ENCODE assay signal across 8 cellular contexts in the genomic region with DNA sequence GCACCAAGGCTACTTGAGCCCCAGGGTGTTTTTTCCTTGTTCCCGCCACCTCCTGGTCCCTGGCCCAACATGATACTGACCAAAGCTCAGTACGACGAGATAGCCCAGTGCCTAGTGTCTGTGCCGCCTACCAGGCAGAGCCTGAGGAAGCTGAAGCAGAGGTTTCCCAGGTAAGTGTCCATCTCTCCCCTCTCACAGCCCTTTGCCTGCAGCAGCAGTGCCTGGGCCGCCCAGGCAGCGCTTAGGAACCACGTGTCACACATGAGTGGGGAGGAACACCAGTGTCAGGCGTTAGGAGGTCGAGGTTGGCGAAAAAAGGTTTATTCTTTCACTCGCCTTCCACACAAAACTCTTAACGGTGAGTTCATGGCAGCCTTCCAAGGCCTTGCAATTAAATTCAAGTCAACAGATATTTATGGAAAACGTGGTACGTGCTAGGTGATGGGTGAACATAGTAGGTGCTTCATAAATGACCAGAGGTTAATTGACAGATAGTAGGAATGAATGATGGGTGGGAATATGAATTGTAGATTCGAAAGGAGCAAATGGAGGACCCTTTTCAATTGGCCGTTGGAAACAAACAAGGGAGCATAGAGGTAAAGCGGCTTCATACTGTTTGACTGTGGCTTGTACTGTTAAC. TPM values are rescaled to one million over a fixed set of nuclear protein-coding genes. Genes with fewer than 3 reads are reported as not detected.
A peak's percentile ranks its signal among the peaks of the same experiment; 100 is the strongest.
DNase-seq lines count a peak whose midpoint lies in the region; ATAC-seq and TF ChIP-seq lines count a peak whose summit lies in the region.

No MANE protein-coding gene starts in this region.

- H3K36me3 Mint-ChIP-seq in central memory CD8-positive, alpha-beta T cell (ENCODE audit: insufficient read depth): peaks cover 11% of the 10 kb centered on the region

- peaks cover 16% of the 10 kb centered on the region for H3K4me1 Mint-ChIP-seq in central memory CD8-positive, alpha-beta T cell

- POLR2A ChIA-PET in Panc1 (lab: Charles Lee): no interaction called here

- CTCF ChIA-PET in Panc1 (lab: Charles Lee): interaction anchor here (0.9 kb wide), 1 partner anchor 24 kb away, joined by 6 read pairs; no protein-coding TSS in a partner anchor

- H3K27me3 ChIP-seq in Panc1 (ENCODE audit: control insufficient read depth, insufficient read depth, low read length) (no peaks in the 10 kb centered on the region), lung (ENCODE audit: control insufficient read depth, insufficient read depth) (no peaks in the 10 kb centered on the region), stomach (no peaks in the 10 kb centered on the region)

- intact Hi-C loops in Panc1 (cut with micrococcal nuclease; ENCODE audit: unreplicated experiment): no loop called here
- intact Hi-C loops in stomach (cut with DNase I; ENCODE audit: low total_unique reads): no loop called here

- H3K4me3 ChIP-seq in Panc1 (ENCODE audit: low read depth in 2 of 2, low read length in 2 of 2) (peak overlapping the region; percentile 67 to 88), lung (peak overlapping the region; percentile 76), stomach (peak overlapping the region; percentile 70 to 80 (median 77))

- DNase-seq in NOMO-1 treated with DMSO at 0.1 percent for 48 hours (lab: John Stamatoyannopoulos, UW; ENCODE audit: unreplicated experiment) (peak; percentile 26), NOMO-1 treated with dmso at 0.1 percent for 144 hours (lab: John Stamatoyannopoulos, UW; ENCODE audit: unreplicated experiment) (no peak), Panc1 (ENCODE audit: low read depth, low spot score) (no peak), lung (ENCODE audit: low spot score) (no peak), stomach (peak; percentile 27), NCI-H2171 (lab: John Stamatoyannopoulos, UW) (no peak)
- no peak for DNase-seq in central memory CD8-positive, alpha-beta T cell (ENCODE audit: low spot score in 2 of 2)

- 51 to 52% methylated on average over 17 of the region's 17 CpGs for WGBS in lung, 2 donors
- WGBS in stomach, 5 donors: 37 to 45% (median 39%) methylated on average over 16 to 17 of the region's 17 CpGs

- in situ Hi-C loops in Panc1 (cut with HindIII; ENCODE audit: low pct_unique_long_range_greater_than_20kb, low sequenced_read_pairs): no loop called here

- TF ChIP-seq POLR2A in stomach (IDR thresholded peaks at IDR 0.05): no peak

- peak; percentile 32 for ATAC-seq in HG02798 (IDR thresholded peaks at IDR 0.05; ENCODE audit: poor library complexity, unreplicated experiment)
- peak; percentile 71 for ATAC-seq in Panc1
- ATAC-seq in central memory CD8-positive, alpha-beta T cell (replicated peaks; ENCODE audit: extremely low read depth, poor library complexity, severe bottlenecking): peak; percentile 15
- ATAC-seq in lung (ENCODE audit: insufficient read depth, low FRiP score): peak; percentile 35

- H3K4me3 Mint-ChIP-seq in central memory CD8-positive, alpha-beta T cell: peak overlapping the region; percentile 87

- no TSS peak for BruUV-seq in Panc1 (replicated peaks; lab: Mats Ljungman, UMichigan)

- peak overlapping the region; percentile 86 for H3K27ac Mint-ChIP-seq in central memory CD8-positive, alpha-beta T cell (ENCODE audit: low read depth)

- H3K36me3 ChIP-seq in Panc1 (ENCODE audit: control insufficient read depth, insufficient read depth, low read length) (no peaks in the 10 kb centered on the region), lung (ENCODE audit: control insufficient read depth in 2 of 2, insufficient read depth in 2 of 2, low read length in 2 of 2) (no peaks in the 10 kb centered on the region), stomach (no peaks in the 10 kb centered on the region)

- no peak for TF ChIP-seq EP300 in stomach (IDR thresholded peaks at IDR 0.05)

- no peaks in the 10 kb centered on the region for H3K27me3 Mint-ChIP-seq in central memory CD8-positive, alpha-beta T cell

- H3K4me1 ChIP-seq in Panc1 (ENCODE audit: control insufficient read depth, insufficient read depth, low read length) (peaks cover 16% of the 10 kb centered on the region), lung (ENCODE audit: control insufficient read depth in 2 of 2, insufficient read depth in 2 of 2, low read length in 2 of 2) (peaks cover 0 to 9% of the 10 kb centered on the region in 2 donors), stomach (peaks cover 0 to 30% (median 18%) of the 10 kb centered on the region in 4 donors)

- H3K27ac ChIP-seq in Panc1 (ENCODE audit: low read length) (peak overlapping the region; percentile 95), lung (ENCODE audit: low read depth in 1 of 2, low read length in 1 of 2) (peak overlapping the region; percentile 39 to 80), stomach (peak overlapping the region; percentile 72 to 90 (median 86))

- H3K9me3 ChIP-seq in Panc1 (ENCODE audit: control insufficient read depth, insufficient read depth, low read depth, low read length) (no peaks in the 10 kb centered on the region), lung (ENCODE audit: control insufficient read depth in 2 of 2, insufficient read depth in 1 of 2, low read length in 1 of 2) (no peaks in the 10 kb centered on the region), stomach (no peaks in the 10 kb centered on the region)

- TF ChIP-seq CTCF in Panc1 (IDR thresholded peaks at IDR 0.05) (no peak), lung (IDR thresholded peaks at IDR 0.05; ENCODE audit: control extremely low read depth, extremely low read depth) (no peak), stomach (IDR thresholded peaks at IDR 0.05) (no peak)

- H3K9me3 Mint-ChIP-seq in central memory CD8-positive, alpha-beta T cell: no peaks in the 10 kb centered on the region

RNA-seq across cellular contexts. Expression of gene CDIN1, which starts 0.5 kb away (rescaled TPM):
- total RNA-seq in Panc1 (2021; ENCODE audit: unreplicated experiment): 30.2 TPM
- 13.8 TPM for polyA plus RNA-seq in Panc1 (2012; ENCODE audit: insufficient read length)
- 1 to 10 TPM; 6.9 to 7.4 TPM for total RNA-seq in lung
- 1 to 10 TPM; 1.6 to 2.0 TPM for polyA plus RNA-seq in lung
- total RNA-seq in stomach: 10 to 100 TPM in 2 of 5 donors, 1 to 10 TPM in 3; 4.1 to 47.8 (median 9.7) TPM
- polyA plus RNA-seq in stomach: 1 to 10 TPM; 2.1 to 6.3 (median 4.0) TPM

Comparison
In these comparisons a context has a peak if more than half of its experiments do, and no peak if none do; other contexts are left out.
1. DNase-seq: peak in NOMO-1 treated with DMSO at 0.1 percent for 48 hours (single experiment) and stomach (single experiment); none in NOMO-1 treated with dmso at 0.1 percent for 144 hours (single experiment), Panc1 (single experiment), central memory CD8-positive, alpha-beta T cell (0 of 2), lung (single experiment) and NCI-H2171 (single experiment).
2. ATAC-seq: peak in every context shown above with its lines; median percentile 71 in Panc1; 35 in lung; 32 in HG02798; 15 in central memory CD8-positive, alpha-beta T cell.
3. Peak in every context shown above with its lines, with median percentiles within 50 percentile points of each other: H3K27ac ChIP-seq and H3K4me3 ChIP-seq.